ENCODE assay signal across 19 cellular contexts in the genomic region with DNA sequence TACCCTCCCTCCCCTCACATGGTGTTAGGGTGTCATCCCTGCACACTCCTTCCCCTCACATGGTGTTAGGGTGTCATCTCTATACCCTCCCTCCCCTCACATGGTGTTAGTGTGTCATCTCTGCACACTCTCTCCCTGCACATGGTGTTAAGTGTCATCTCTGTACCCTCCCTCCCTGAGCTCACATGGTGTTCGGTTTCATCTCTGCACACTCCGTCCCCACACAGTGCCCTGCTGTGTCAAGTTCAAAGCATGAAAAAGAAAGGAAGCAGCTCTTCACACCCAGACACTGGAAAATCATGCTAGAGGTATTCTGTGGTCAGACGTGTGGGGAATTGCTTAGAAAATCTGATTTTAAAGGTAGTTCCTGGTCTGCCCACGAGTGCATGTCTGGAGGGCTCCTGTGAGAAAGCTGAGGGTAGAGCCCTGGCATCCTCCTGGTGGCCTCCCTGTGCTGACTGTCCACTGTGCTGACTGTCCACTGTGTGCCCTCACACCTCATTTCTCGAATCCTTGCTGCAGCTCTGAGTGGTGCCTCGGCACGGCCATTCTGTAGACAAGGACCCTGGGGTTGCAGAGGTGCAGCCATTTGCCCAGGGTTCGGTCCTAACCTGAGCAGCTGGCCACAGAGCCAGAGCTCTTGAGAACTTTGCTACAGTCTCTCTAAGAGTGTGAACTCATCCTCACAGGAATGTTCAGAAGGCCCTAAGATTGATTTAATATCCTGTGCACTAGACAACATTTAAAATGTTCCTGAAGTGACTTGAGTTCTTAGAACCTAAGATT.
DNase-seq lines count a peak whose midpoint lies in the region; ATAC-seq lines count a peak whose summit lies in the region.
"Had no signal": no experiment of that assay in that cellular context is flagged by ENCODE, and none has a peak within 500 bp of the region (broad histone marks: within the 10 kb centered on the region; RNA-seq: fewer than 3 reads in every experiment).

No MANE protein-coding gene starts in this region.

- peaks cover 6% of the 10 kb centered on the region for H3K4me1 Mint-ChIP-seq in activated T-cell treated with anti-CD3 and anti-CD28 coated beads, Interleukin-2, amount 50 U/mL, for 4 hours (ENCODE audit: low read depth)
- peaks cover 9% of the 10 kb centered on the region for H3K4me1 Mint-ChIP-seq in activated CD8-positive, alpha-beta T cell treated with anti-CD3 and anti-CD28 coated beads, Interleukin-2, amount 10 ng/mL, durations not matched to agents 7 days and 5 days (ENCODE audit: low read depth)
- H3K4me1 Mint-ChIP-seq in immature natural killer cell = peaks cover 23 to 41% of the 10 kb centered on the region in 2 donors
- H3K4me1 Mint-ChIP-seq: activated CD4-positive, alpha-beta T cell treated with anti-CD3 and anti-CD28 coated beads, Interleukin-2, amount 10 ng/mL, durations not matched to agents 24 days and 14 days; mesothelial cell of epicardium had no signal

- H3K36me3 Mint-ChIP-seq in activated T-cell treated with anti-CD3 and anti-CD28 coated beads, Interleukin-2, amount 50 U/mL, for 4 hours (ENCODE audit: insufficient read depth) = peaks cover 24% of the 10 kb centered on the region
- H3K36me3 Mint-ChIP-seq in activated CD8-positive, alpha-beta T cell treated with anti-CD3 and anti-CD28 coated beads, Interleukin-2, amount 10 ng/mL, durations not matched to agents 7 days and 5 days (ENCODE audit: low read depth) = peaks cover 16% of the 10 kb centered on the region
- H3K36me3 Mint-ChIP-seq in immature natural killer cell = peaks cover 17 to 26% (median 19%) of the 10 kb centered on the region in 3 donors

- CTCF ChIA-PET in activated CD8-positive, alpha-beta T cell treated with anti-CD3 and anti-CD28 coated beads, Interleukin-2, amount 10 ng/mL, durations not matched to agents 7 days and 5 days (lab: Charles Lee) = no interaction called here

- H3K4me3 Mint-ChIP-seq in activated T-cell treated with anti-CD3 and anti-CD28 coated beads, Interleukin-2, amount 50 U/mL, for 4 hours = peak overlapping the region; percentile 4
- peak overlapping the region; percentile 52 for H3K4me3 Mint-ChIP-seq in activated CD8-positive, alpha-beta T cell treated with anti-CD3 and anti-CD28 coated beads, Interleukin-2, amount 10 ng/mL, durations not matched to agents 7 days and 5 days
- H3K4me3 Mint-ChIP-seq in immature natural killer cell = peak overlapping the region; percentile 76 to 78 (median 77)
- H3K4me3 Mint-ChIP-seq: activated CD4-positive, alpha-beta T cell treated with anti-CD3 and anti-CD28 coated beads, Interleukin-2, amount 10 ng/mL, durations not matched to agents 24 days and 14 days; mesothelial cell of epicardium had no signal

- POLR2A ChIA-PET in activated CD8-positive, alpha-beta T cell treated with anti-CD3 and anti-CD28 coated beads, Interleukin-2, amount 10 ng/mL, durations not matched to agents 7 days and 5 days (lab: Charles Lee) = no interaction called here

- peaks cover 4% of the 10 kb centered on the region for H3K9me3 Mint-ChIP-seq in activated T-cell treated with anti-CD3 and anti-CD28 coated beads, Interleukin-2, amount 50 U/mL, for 4 hours
- H3K9me3 Mint-ChIP-seq in activated CD8-positive, alpha-beta T cell treated with anti-CD3 and anti-CD28 coated beads, Interleukin-2, amount 10 ng/mL, durations not matched to agents 7 days and 5 days (ENCODE audit: insufficient read depth) = peaks cover 4% of the 10 kb centered on the region
- peaks cover 0 to 8% (median 3%) of the 10 kb centered on the region in 6 donors for H3K9me3 Mint-ChIP-seq in immature natural killer cell

- no peaks in the 10 kb centered on the region for H3K27me3 Mint-ChIP-seq in activated T-cell treated with anti-CD3 and anti-CD28 coated beads, Interleukin-2, amount 50 U/mL, for 4 hours (ENCODE audit: low read depth)
- peaks cover 2% of the 10 kb centered on the region for H3K27me3 Mint-ChIP-seq in activated CD8-positive, alpha-beta T cell treated with anti-CD3 and anti-CD28 coated beads, Interleukin-2, amount 10 ng/mL, durations not matched to agents 7 days and 5 days (ENCODE audit: low read depth)
- peaks cover 18 to 30% (median 28%) of the 10 kb centered on the region in 3 donors for H3K27me3 Mint-ChIP-seq in immature natural killer cell (ENCODE audit: low read depth in 3 of 3)
- H3K27me3 Mint-ChIP-seq: activated CD4-positive, alpha-beta T cell treated with anti-CD3 and anti-CD28 coated beads, Interleukin-2, amount 10 ng/mL, durations not matched to agents 24 days and 14 days had no signal

- peak; percentile 55 to 75 for ATAC-seq in activated T-cell treated with anti-CD3 and anti-CD28 coated beads, Interleukin-2, amount 50 U/mL, for 4 hours
- no peak for ATAC-seq in activated CD8-positive, alpha-beta T cell treated with anti-CD3 and anti-CD28 coated beads, Interleukin-2, amount 10 ng/mL, durations not matched to agents 7 days and 5 days
- ATAC-seq in stimulated activated naive CD8-positive, alpha-beta T cell treated with anti-CD3 and anti-CD28 coated beads, Interleukin-15, Interleukin-2, amounts not matched to agents 100 U/mL and 50 U/mL, for 24 hours = peak; percentile 78
- ATAC-seq in HG03108 (IDR thresholded peaks at IDR 0.05; ENCODE audit: unreplicated experiment) = no peak
- ATAC-seq in GM19328 (IDR thresholded peaks at IDR 0.05; ENCODE audit: unreplicated experiment) = no peak
- ATAC-seq: GM12878, Panc1 had no signal

- no peak for DNase-seq in activated T-cell treated with anti-CD3 and anti-CD28 coated beads, Interleukin-2, amount 50 U/mL, for 4 hours
- DNase-seq in activated T-cell treated with anti-CD3 and anti-CD28 coated beads, Interleukin-2, amount 50 U/mL, for 48 hours = no peak
- no peak for DNase-seq in activated CD8-positive, alpha-beta T cell treated with anti-CD3 and anti-CD28 coated beads, Interleukin-2, amount 10 ng/mL, durations not matched to agents 7 days and 5 days
- DNase-seq in immature natural killer cell (peak; percentile 70 to 80 (median 80)), NCI-H524 (lab: John Stamatoyannopoulos, UW) (no peak)
- no peak for DNase-seq in stimulated activated naive CD8-positive, alpha-beta T cell treated with anti-CD3 and anti-CD28 coated beads, Interleukin-15, Interleukin-2, amounts not matched to agents 100 U/mL and 50 U/mL, for 24 hours
- DNase-seq: activated CD4-positive, alpha-beta T cell treated with anti-CD3 and anti-CD28 coated beads, Interleukin-2, amount 10 ng/mL, durations not matched to agents 24 days and 14 days; activated effector memory CD4-positive, alpha-beta T cell treated with Interleukin-2 at 50 U/mL for 16 hours; COR-L47; effector CD4-positive, alpha-beta T cell; NCI-H1694; NCI-H524 treated with DMSO at 0.1 percent for 48 hours; nucleus accumbens; SK-N-SH had no signal

- peak overlapping the region; percentile 74 for H3K27ac Mint-ChIP-seq in activated CD8-positive, alpha-beta T cell treated with anti-CD3 and anti-CD28 coated beads, Interleukin-2, amount 10 ng/mL, durations not matched to agents 7 days and 5 days
- peak overlapping the region; percentile 87 to 96 (median 92) for H3K27ac Mint-ChIP-seq in immature natural killer cell
- H3K27ac Mint-ChIP-seq: activated CD4-positive, alpha-beta T cell treated with anti-CD3 and anti-CD28 coated beads, Interleukin-2, amount 10 ng/mL, durations not matched to agents 24 days and 14 days; mesothelial cell of epicardium had no signal

Comparison
In these comparisons a context has a peak if more than half of its experiments do, and no peak if none do; other contexts are left out.
1. ATAC-seq: peak in activated T-cell treated with anti-CD3 and anti-CD28 coated beads, Interleukin-2, amount 50 U/mL, for 4 hours (2 of 2) and stimulated activated naive CD8-positive, alpha-beta T cell treated with anti-CD3 and anti-CD28 coated beads, Interleukin-15, Interleukin-2, amounts not matched to agents 100 U/mL and 50 U/mL, for 24 hours (single experiment); none in activated CD8-positive, alpha-beta T cell treated with anti-CD3 and anti-CD28 coated beads, Interleukin-2, amount 10 ng/mL, durations not matched to agents 7 days and 5 days (single experiment), HG03108 (single experiment) and GM19328 (single experiment).
2. DNase-seq: peak in immature natural killer cell (3 of 3); none in activated T-cell treated with anti-CD3 and anti-CD28 coated beads, Interleukin-2, amount 50 U/mL, for 4 hours (single experiment), activated T-cell treated with anti-CD3 and anti-CD28 coated beads, Interleukin-2, amount 50 U/mL, for 48 hours (0 of 2), activated CD8-positive, alpha-beta T cell treated with anti-CD3 and anti-CD28 coated beads, Interleukin-2, amount 10 ng/mL, durations not matched to agents 7 days and 5 days (single experiment), stimulated activated naive CD8-positive, alpha-beta T cell treated with anti-CD3 and anti-CD28 coated beads, Interleukin-15, Interleukin-2, amounts not matched to agents 100 U/mL and 50 U/mL, for 24 hours (single experiment) and NCI-H524 (0 of 2).
3. H3K4me3 Mint-ChIP-seq: peak in every context shown above with its lines; median percentile 77 in immature natural killer cell; 52 in activated CD8-positive, alpha-beta T cell treated with anti-CD3 and anti-CD28 coated beads, Interleukin-2, amount 10 ng/mL, durations not matched to agents 7 days and 5 days; 4 in activated T-cell treated with anti-CD3 and anti-CD28 coated beads, Interleukin-2, amount 50 U/mL, for 4 hours.